ENCODE assay signal across 1 cellular context in genomic region chr2:218397502-218398436, GRCh38.
TF ChIP-seq lines count a peak whose summit lies in the region.

No MANE protein-coding gene starts in this region.

TF ChIP-seq in HepG2, 621 proteins besides CTCF, POLR2A, EP300 and RAD21 (continued from another document and continues in another):
- TF ChIP-seq, protein P1, sequence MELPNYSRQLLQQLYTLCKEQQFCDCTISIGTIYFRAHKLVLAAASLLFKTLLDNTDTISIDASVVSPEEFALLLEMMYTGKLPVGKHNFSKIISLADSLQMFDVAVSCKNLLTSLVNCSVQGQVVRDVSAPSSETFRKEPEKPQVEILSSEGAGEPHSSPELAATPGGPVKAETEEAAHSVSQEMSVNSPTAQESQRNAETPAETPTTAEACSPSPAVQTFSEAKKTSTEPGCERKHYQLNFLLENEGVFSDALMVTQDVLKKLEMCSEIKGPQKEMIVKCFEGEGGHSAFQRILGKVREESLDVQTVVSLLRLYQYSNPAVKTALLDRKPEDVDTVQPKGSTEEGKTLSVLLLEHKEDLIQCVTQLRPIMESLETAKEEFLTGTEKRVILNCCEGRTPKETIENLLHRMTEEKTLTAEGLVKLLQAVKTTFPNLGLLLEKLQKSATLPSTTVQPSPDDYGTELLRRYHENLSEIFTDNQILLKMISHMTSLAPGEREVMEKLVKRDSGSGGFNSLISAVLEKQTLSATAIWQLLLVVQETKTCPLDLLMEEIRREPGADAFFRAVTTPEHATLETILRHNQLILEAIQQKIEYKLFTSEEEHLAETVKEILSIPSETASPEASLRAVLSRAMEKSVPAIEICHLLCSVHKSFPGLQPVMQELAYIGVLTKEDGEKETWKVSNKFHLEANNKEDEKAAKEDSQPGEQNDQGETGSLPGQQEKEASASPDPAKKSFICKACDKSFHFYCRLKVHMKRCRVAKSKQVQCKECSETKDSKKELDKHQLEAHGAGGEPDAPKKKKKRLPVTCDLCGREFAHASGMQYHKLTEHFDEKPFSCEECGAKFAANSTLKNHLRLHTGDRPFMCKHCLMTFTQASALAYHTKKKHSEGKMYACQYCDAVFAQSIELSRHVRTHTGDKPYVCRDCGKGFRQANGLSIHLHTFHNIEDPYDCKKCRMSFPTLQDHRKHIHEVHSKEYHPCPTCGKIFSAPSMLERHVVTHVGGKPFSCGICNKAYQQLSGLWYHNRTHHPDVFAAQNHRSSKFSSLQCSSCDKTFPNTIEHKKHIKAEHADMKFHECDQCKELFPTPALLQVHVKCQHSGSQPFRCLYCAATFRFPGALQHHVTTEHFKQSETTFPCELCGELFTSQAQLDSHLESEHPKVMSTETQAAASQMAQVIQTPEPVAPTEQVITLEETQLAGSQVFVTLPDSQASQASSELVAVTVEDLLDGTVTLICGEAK (IDR thresholded peaks at IDR 0.05), result no peak
- TF ChIP-seq, protein P1 (CRISPR knock-in tag; IDR thresholded peaks at IDR 0.05), result peak; percentile 11; the same call in 1 of the 2 replicates
- TF ChIP-seq HCFC1 (IDR thresholded peaks at IDR 0.05; ENCODE audit: low read depth, low read length), result no peak
- no peak for TF ChIP-seq GABPA (IDR thresholded peaks at IDR 0.05; ENCODE audit: low read depth, low read length)
- peak; percentile 74 for TF ChIP-seq GABPA (CRISPR knock-in tag; IDR thresholded peaks at IDR 0.05; ENCODE audit: low read depth)
- peak; percentile 52; the same call in 1 of the 2 replicates for TF ChIP-seq HNF4A (CRISPR knock-in tag; IDR thresholded peaks at IDR 0.05)
- TF ChIP-seq RXRB (CRISPR knock-in tag; IDR thresholded peaks at IDR 0.05; ENCODE audit: borderline replicate concordance), result peak; percentile 76
- peak; percentile 54; the same call in 1 of the 2 replicates for TF ChIP-seq KDM3A (CRISPR knock-in tag; IDR thresholded peaks at IDR 0.05; ENCODE audit: low read depth)
- peak; percentile 78; the same call in 1 of the 2 replicates for TF ChIP-seq KLF6 (CRISPR knock-in tag; IDR thresholded peaks at IDR 0.05)
- TF ChIP-seq ZNF205 (CRISPR knock-in tag; IDR thresholded peaks at IDR 0.05), result peak; percentile 67
- no peak; the same call in 1 of the 2 replicates for TF ChIP-seq CEBPG (CRISPR knock-in tag; IDR thresholded peaks at IDR 0.05)
- TF ChIP-seq WIZ (CRISPR knock-in tag; IDR thresholded peaks at IDR 0.05), result no peak; the same call in none of the 2 replicates
- TF ChIP-seq ZNF276 (CRISPR knock-in tag; IDR thresholded peaks at IDR 0.05; ENCODE audit: low read depth), result peak; percentile 9
- peak; percentile 94; the same call in 1 of the 2 replicates for TF ChIP-seq ZFP37 (CRISPR knock-in tag; IDR thresholded peaks at IDR 0.05; ENCODE audit: borderline replicate concordance)
- TF ChIP-seq AGO2 (optimal IDR thresholded peaks at IDR 0.05; ENCODE audit: low read depth, low read length), result peak; percentile 75
- 0 out of 2 replicates have a peak, but pooled peaks have one; percentile 46 for TF ChIP-seq HDAC6 (IDR thresholded peaks at IDR 0.05; ENCODE audit: low read depth, low read length)
- TF ChIP-seq JUN (CRISPR knock-in tag; IDR thresholded peaks at IDR 0.05), result peak; percentile 54; the same call in 1 of the 2 replicates
- peak; percentile 95 for TF ChIP-seq ZNF557 (CRISPR knock-in tag; IDR thresholded peaks at IDR 0.05)
- TF ChIP-seq AGO1 (IDR thresholded peaks at IDR 0.05; ENCODE audit: low read depth, low read length, poor library complexity, severe bottlenecking), result peak; percentile 94
- peak; percentile 92 for TF ChIP-seq ESRRA (CRISPR knock-in tag; IDR thresholded peaks at IDR 0.05; ENCODE audit: low read depth)
- no peak; the same call in 1 of the 2 replicates for TF ChIP-seq ZBTB1 (CRISPR knock-in tag; IDR thresholded peaks at IDR 0.05; ENCODE audit: borderline replicate concordance)
- TF ChIP-seq, protein P2, sequence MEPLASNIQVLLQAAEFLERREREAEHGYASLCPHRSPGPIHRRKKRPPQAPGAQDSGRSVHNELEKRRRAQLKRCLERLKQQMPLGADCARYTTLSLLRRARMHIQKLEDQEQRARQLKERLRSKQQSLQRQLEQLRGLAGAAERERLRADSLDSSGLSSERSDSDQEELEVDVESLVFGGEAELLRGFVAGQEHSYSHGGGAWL (CRISPR knock-in tag; IDR thresholded peaks at IDR 0.05), result peak; percentile 81; the same call in 1 of the 2 replicates
- TF ChIP-seq GZF1 (CRISPR knock-in tag; IDR thresholded peaks at IDR 0.05), result 0 out of 2 replicates have a peak, but pooled peaks have one; percentile 53
- TF ChIP-seq ZNF10 (CRISPR knock-in tag; IDR thresholded peaks at IDR 0.05; ENCODE audit: borderline replicate concordance, low read depth), result no peak
- peak; percentile 14; the same call in 1 of the 2 replicates for TF ChIP-seq ZNF891 (CRISPR knock-in tag; IDR thresholded peaks at IDR 0.05)
- TF ChIP-seq, protein P3, sequence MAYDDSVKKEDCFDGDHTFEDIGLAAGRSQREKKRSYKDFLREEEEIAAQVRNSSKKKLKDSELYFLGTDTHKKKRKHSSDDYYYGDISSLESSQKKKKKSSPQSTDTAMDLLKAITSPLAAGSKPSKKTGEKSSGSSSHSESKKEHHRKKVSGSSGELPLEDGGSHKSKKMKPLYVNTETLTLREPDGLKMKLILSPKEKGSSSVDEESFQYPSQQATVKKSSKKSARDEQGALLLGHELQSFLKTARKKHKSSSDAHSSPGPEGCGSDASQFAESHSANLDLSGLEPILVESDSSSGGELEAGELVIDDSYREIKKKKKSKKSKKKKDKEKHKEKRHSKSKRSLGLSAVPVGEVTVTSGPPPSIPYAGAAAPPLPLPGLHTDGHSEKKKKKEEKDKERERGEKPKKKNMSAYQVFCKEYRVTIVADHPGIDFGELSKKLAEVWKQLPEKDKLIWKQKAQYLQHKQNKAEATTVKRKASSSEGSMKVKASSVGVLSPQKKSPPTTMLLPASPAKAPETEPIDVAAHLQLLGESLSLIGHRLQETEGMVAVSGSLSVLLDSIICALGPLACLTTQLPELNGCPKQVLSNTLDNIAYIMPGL (CRISPR knock-in tag; IDR thresholded peaks at IDR 0.05; ENCODE audit: borderline replicate concordance in 1 of 2, low read depth in 1 of 2), result peak; percentile 76 to 77
- TF ChIP-seq ZNF75D (CRISPR knock-in tag; IDR thresholded peaks at IDR 0.05; ENCODE audit: borderline replicate concordance), result no peak
- TF ChIP-seq ZNF432 (CRISPR knock-in tag; IDR thresholded peaks at IDR 0.05; ENCODE audit: borderline replicate concordance), result no peak
- TF ChIP-seq, protein P4, sequence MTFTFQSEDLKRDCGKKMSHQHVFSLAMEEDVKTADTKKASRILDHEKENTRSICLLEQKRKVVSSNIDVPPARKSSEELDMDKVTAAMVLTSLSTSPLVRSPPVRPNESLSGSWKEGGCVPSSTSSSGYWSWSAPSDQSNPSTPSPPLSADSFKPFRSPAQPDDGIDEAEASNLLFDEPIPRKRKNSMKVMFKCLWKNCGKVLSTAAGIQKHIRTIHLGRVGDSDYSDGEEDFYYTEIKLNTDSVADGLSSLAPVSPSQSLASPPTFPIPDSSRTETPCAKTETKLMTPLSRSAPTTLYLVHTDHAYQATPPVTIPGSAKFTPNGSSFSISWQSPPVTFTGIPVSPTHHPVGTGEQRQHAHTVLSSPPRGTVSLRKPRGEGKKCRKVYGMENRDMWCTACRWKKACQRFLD (CRISPR knock-in tag; IDR thresholded peaks at IDR 0.05; ENCODE audit: borderline replicate concordance), result no peak
- TF ChIP-seq, protein P5, sequence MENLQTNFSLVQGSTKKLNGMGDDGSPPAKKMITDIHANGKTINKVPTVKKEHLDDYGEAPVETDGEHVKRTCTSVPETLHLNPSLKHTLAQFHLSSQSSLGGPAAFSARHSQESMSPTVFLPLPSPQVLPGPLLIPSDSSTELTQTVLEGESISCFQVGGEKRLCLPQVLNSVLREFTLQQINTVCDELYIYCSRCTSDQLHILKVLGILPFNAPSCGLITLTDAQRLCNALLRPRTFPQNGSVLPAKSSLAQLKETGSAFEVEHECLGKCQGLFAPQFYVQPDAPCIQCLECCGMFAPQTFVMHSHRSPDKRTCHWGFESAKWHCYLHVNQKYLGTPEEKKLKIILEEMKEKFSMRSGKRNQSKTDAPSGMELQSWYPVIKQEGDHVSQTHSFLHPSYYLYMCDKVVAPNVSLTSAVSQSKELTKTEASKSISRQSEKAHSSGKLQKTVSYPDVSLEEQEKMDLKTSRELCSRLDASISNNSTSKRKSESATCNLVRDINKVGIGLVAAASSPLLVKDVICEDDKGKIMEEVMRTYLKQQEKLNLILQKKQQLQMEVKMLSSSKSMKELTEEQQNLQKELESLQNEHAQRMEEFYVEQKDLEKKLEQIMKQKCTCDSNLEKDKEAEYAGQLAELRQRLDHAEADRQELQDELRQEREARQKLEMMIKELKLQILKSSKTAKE (CRISPR knock-in tag; IDR thresholded peaks at IDR 0.05; ENCODE audit: borderline replicate concordance), result peak; percentile 89
- no peak for TF ChIP-seq TCF12 (IDR thresholded peaks at IDR 0.05)
- TF ChIP-seq TCF12 (CRISPR knock-in tag; IDR thresholded peaks at IDR 0.05), result no peak; the same call in 1 of the 2 replicates
- TF ChIP-seq, protein P6, sequence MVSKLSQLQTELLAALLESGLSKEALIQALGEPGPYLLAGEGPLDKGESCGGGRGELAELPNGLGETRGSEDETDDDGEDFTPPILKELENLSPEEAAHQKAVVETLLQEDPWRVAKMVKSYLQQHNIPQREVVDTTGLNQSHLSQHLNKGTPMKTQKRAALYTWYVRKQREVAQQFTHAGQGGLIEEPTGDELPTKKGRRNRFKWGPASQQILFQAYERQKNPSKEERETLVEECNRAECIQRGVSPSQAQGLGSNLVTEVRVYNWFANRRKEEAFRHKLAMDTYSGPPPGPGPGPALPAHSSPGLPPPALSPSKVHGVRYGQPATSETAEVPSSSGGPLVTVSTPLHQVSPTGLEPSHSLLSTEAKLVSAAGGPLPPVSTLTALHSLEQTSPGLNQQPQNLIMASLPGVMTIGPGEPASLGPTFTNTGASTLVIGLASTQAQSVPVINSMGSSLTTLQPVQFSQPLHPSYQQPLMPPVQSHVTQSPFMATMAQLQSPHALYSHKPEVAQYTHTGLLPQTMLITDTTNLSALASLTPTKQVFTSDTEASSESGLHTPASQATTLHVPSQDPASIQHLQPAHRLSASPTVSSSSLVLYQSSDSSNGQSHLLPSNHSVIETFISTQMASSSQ (IDR thresholded peaks at IDR 0.05; ENCODE audit: low read depth), result no peak
- TF ChIP-seq, protein P6 (CRISPR knock-in tag; IDR thresholded peaks at IDR 0.05; ENCODE audit: borderline replicate concordance), result peak; percentile 64; the same call in 1 of the 2 replicates
- TF ChIP-seq GABPB1 (CRISPR knock-in tag; IDR thresholded peaks at IDR 0.05), result peak; percentile 79
- peak; percentile 63 for TF ChIP-seq BCL6 (CRISPR knock-in tag; IDR thresholded peaks at IDR 0.05)
- TF ChIP-seq, protein P7, sequence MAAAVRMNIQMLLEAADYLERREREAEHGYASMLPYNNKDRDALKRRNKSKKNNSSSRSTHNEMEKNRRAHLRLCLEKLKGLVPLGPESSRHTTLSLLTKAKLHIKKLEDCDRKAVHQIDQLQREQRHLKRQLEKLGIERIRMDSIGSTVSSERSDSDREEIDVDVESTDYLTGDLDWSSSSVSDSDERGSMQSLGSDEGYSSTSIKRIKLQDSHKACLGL (CRISPR knock-in tag; IDR thresholded peaks at IDR 0.05), result peak; percentile 84; the same call in 1 of the 2 replicates
- peak; percentile 63 for TF ChIP-seq ZBTB21 (CRISPR knock-in tag; IDR thresholded peaks at IDR 0.05)
